9 cellular contexts compared by ENCODE assay signal in genomic region chr2:15748736-15749323, GRCh38.
DNase-seq lines count a peak whose midpoint lies in the region; ATAC-seq and TF ChIP-seq lines count a peak whose summit lies in the region.
"Had no signal": no experiment of that assay in that cellular context is flagged by ENCODE, and none has a peak within 500 bp of the region (broad histone marks: within the 10 kb centered on the region; RNA-seq: fewer than 3 reads in every experiment).

No MANE protein-coding gene starts in this region.

- intact Hi-C loops in HCT116 (cut with micrococcal nuclease) = loop anchor here (1.0 kb wide), 1 partner anchor 112 kb away; no protein-coding TSS in a partner anchor
- intact Hi-C loops in body of pancreas (cut with DNase I) = no loop called here

- TF ChIP-seq CTCF in HCT116 (IDR thresholded peaks at IDR 0.05 in 2 of 3, conservative IDR thresholded peaks at IDR 0.05 in 1 of 3; ENCODE audit: borderline replicate concordance in 1 of 3, insufficient read depth in 1 of 3, low read depth in 2 of 3, low read length in 2 of 3) (peak; percentile 82 to 87 (median 85)), body of pancreas (IDR thresholded peaks at IDR 0.05) (peak in 4 of 7 experiments; percentile 19 to 46 (median 30))

- H3K27me3 ChIP-seq in HCT116 (ENCODE audit: insufficient read depth, low read length) = no peaks in the 10 kb centered on the region
- H3K27me3 ChIP-seq in body of pancreas = no peaks in the 10 kb centered on the region
- H3K27me3 ChIP-seq: gastroesophageal sphincter had no signal

- 63 to 71% methylated on average over 12 of the region's 12 CpGs for WGBS in body of pancreas, 2 donors

- H3K36me3 ChIP-seq in HCT116 (ENCODE audit: control insufficient read depth in 1 of 2, insufficient read depth in 2 of 2, low read length in 2 of 2) (no peaks in the 10 kb centered on the region), body of pancreas (replicated peaks in 1 of 2; ENCODE audit: insufficient read depth in 1 of 2, low read depth in 2 of 2) (no peaks in the 10 kb centered on the region)
- H3K36me3 ChIP-seq: gastroesophageal sphincter had no signal

- H3K4me1 ChIP-seq in HCT116 (ENCODE audit: control insufficient read depth in 1 of 2, insufficient read depth in 2 of 2, low read length in 2 of 2) (no peaks in the 10 kb centered on the region), body of pancreas (no peaks in the 10 kb centered on the region)

- H3K9me2 ChIP-seq in HCT116 (ENCODE audit: insufficient read depth) = no peaks in the 10 kb centered on the region

- RAD21 ChIA-PET in HCT116 (lab: Charles Lee; ENCODE audit: low non-redundant PET in 1 of 2, low total read pairs in 2 of 2, uncharacterized antibody in 2 of 2, unreplicated experiment in 2 of 2) = no interaction called here

- H3K9me3 ChIP-seq in HCT116 (ENCODE audit: control insufficient read depth in 1 of 2, insufficient read depth in 1 of 2, low read depth in 1 of 2, low read length in 2 of 2) (no peaks in the 10 kb centered on the region), body of pancreas (no peaks in the 10 kb centered on the region)
- H3K9me3 ChIP-seq: gastroesophageal sphincter had no signal

- no peaks in the 10 kb centered on the region for H3K79me2 ChIP-seq in HCT116 (ENCODE audit: insufficient read depth, low read length)

- H3K9ac ChIP-seq in HCT116 (ENCODE audit: low read length) = no peak overlapping the region

- H4K20me1 ChIP-seq in HCT116 (ENCODE audit: insufficient read depth) = no peaks in the 10 kb centered on the region

- no peak for TF ChIP-seq POLR2A in HCT116 (IDR thresholded peaks at IDR 0.05; ENCODE audit: borderline replicate concordance, extremely low read depth, insufficient read depth, insufficient read length)
- TF ChIP-seq POLR2A in body of pancreas (IDR thresholded peaks at IDR 0.05) = no peak

- H3K27ac ChIP-seq in HCT116 (ENCODE audit: low read depth, low read length) = no peak overlapping the region
- H3K27ac ChIP-seq in body of pancreas = no peak overlapping the region
- H3K27ac ChIP-seq: gastroesophageal sphincter had no signal

- no TSS peak for BruUV-seq in HCT116 (replicated peaks; lab: Mats Ljungman, UMichigan)

- ATAC-seq in HCT116 = peak; percentile 96
- no peak for ATAC-seq in body of pancreas
- ATAC-seq in GM21529 (IDR thresholded peaks at IDR 0.05; ENCODE audit: unreplicated experiment) = no peak
- ATAC-seq in GM21528 (IDR thresholded peaks at IDR 0.05; ENCODE audit: low FRiP score, unreplicated experiment) = no peak
- ATAC-seq in GM18907 (IDR thresholded peaks at IDR 0.05; ENCODE audit: unreplicated experiment) = no peak
- ATAC-seq: gastroesophageal sphincter had no signal

- POLR2A ChIA-PET in HCT116 (lab: Charles Lee) = no interaction called here

- CTCF ChIA-PET in HCT116 (lab: Charles Lee) = interaction anchor here (1.8 kb wide), 1 partner anchor 15 kb away, joined by 3 read pairs; no protein-coding TSS in a partner anchor

- H2AFZ ChIP-seq in HCT116 (ENCODE audit: low read depth, low read length, poor library complexity, severe bottlenecking) = no peak overlapping the region

- peak; percentile 75 for TF ChIP-seq RAD21 in HCT116 (IDR thresholded peaks at IDR 0.05; ENCODE audit: low read depth)

- DNase-seq in ELF-1 (ENCODE audit: low read depth, low spot score) (peak; percentile 93), HCT116 (ENCODE audit: low read depth, low spot score) (peak; percentile 55), body of pancreas (peak in 3 of 4 donors; percentile 28 to 37 (median 33)), mesenteric fat pad (ENCODE audit: low spot score) (peak; percentile 76), NCI-H510A treated with DMSO at 0.1 percent for 48 hours (lab: John Stamatoyannopoulos, UW) (no peak)

- H3K4me2 ChIP-seq in HCT116 (ENCODE audit: low read length) = no peak overlapping the region

- H3K4me3 ChIP-seq in HCT116 (replicated peaks in 1 of 2; ENCODE audit: low read depth in 1 of 2, low read length in 2 of 2) (no peak overlapping the region), body of pancreas (no peak overlapping the region)
- H3K4me3 ChIP-seq: gastroesophageal sphincter had no signal

TF ChIP-seq in HCT116, 20 proteins besides CTCF, POLR2A, EP300 and RAD21:
- no peak for TF ChIP-seq ZBTB33 (IDR thresholded peaks at IDR 0.05; ENCODE audit: extremely low read depth, insufficient replicate concordance, low read length)
- TF ChIP-seq SP1 (IDR thresholded peaks at IDR 0.05; ENCODE audit: low read depth) = no peak
- TF ChIP-seq EZH2phosphoT487 (IDR thresholded peaks at IDR 0.05; ENCODE audit: borderline replicate concordance) = no peak
- no peak for TF ChIP-seq ZFX (IDR thresholded peaks at IDR 0.05)
- no peak for TF ChIP-seq EGR1 (IDR thresholded peaks at IDR 0.05; ENCODE audit: low read depth)
- TF ChIP-seq TCF7L2 (IDR thresholded peaks at IDR 0.05; ENCODE audit: borderline replicate concordance, extremely low read depth, insufficient read depth, insufficient read length) = no peak
- TF ChIP-seq, protein P1, sequence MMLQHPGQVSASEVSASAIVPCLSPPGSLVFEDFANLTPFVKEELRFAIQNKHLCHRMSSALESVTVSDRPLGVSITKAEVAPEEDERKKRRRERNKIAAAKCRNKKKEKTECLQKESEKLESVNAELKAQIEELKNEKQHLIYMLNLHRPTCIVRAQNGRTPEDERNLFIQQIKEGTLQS (IDR thresholded peaks at IDR 0.05) = no peak
- TF ChIP-seq FOSL1 (IDR thresholded peaks at IDR 0.05; ENCODE audit: low read depth) = no peak
- no peak for TF ChIP-seq CEBPB (IDR thresholded peaks at IDR 0.05; ENCODE audit: low read depth)
- TF ChIP-seq REST (IDR thresholded peaks at IDR 0.05; ENCODE audit: low read depth) = no peak
- no peak for TF ChIP-seq ZNF274 (IDR thresholded peaks at IDR 0.05; ENCODE audit: low read depth, low read length)
- TF ChIP-seq SRF (IDR thresholded peaks at IDR 0.05; ENCODE audit: low read depth) = no peak
- no peak for TF ChIP-seq JUND (IDR thresholded peaks at IDR 0.05)
- no peak for TF ChIP-seq YY1 (IDR thresholded peaks at IDR 0.05; ENCODE audit: extremely low read depth, insufficient replicate concordance, low read depth, low read length)
- no peak; the same call in 1 of the 2 replicates for TF ChIP-seq CBX3 (IDR thresholded peaks at IDR 0.05; ENCODE audit: low read depth)
TF ChIP-seq in HCT116: peak in this region for 0.
